ENCODE assay signal across 1 cellular context in the genomic region with DNA sequence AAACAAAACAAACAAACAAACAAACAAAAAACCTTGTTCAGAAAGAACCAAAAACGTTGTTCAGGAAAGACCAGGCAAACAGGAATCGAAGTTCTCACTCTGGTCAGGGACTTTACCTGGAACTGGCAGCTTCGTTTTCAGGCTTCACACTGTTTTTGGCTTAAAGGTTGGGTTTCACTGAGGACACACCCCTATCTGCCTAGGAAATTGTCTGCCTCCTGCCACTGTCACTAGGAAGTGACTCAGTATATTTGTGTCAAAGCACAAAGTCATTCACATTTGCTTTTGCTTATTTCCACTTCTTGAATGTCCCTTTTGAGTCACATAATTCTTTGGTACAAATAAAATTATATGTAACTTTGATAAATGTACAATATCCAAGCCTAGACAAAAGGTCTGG.
TF ChIP-seq lines count a peak whose summit lies in the region.

No MANE protein-coding gene starts in this region.

TF ChIP-seq in WTC11, 78 proteins besides CTCF, POLR2A, EP300 and RAD21 (continued from another document):
- TF ChIP-seq, protein P1, sequence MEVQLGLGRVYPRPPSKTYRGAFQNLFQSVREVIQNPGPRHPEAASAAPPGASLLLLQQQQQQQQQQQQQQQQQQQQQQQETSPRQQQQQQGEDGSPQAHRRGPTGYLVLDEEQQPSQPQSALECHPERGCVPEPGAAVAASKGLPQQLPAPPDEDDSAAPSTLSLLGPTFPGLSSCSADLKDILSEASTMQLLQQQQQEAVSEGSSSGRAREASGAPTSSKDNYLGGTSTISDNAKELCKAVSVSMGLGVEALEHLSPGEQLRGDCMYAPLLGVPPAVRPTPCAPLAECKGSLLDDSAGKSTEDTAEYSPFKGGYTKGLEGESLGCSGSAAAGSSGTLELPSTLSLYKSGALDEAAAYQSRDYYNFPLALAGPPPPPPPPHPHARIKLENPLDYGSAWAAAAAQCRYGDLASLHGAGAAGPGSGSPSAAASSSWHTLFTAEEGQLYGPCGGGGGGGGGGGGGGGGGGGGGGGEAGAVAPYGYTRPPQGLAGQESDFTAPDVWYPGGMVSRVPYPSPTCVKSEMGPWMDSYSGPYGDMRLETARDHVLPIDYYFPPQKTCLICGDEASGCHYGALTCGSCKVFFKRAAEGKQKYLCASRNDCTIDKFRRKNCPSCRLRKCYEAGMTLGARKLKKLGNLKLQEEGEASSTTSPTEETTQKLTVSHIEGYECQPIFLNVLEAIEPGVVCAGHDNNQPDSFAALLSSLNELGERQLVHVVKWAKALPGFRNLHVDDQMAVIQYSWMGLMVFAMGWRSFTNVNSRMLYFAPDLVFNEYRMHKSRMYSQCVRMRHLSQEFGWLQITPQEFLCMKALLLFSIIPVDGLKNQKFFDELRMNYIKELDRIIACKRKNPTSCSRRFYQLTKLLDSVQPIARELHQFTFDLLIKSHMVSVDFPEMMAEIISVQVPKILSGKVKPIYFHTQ (CRISPR knock-in tag; IDR thresholded peaks at IDR 0.05), result no peak
- no peak for TF ChIP-seq FOXJ3 (CRISPR knock-in tag; IDR thresholded peaks at IDR 0.05; ENCODE audit: borderline replicate concordance)
- TF ChIP-seq, protein P2, sequence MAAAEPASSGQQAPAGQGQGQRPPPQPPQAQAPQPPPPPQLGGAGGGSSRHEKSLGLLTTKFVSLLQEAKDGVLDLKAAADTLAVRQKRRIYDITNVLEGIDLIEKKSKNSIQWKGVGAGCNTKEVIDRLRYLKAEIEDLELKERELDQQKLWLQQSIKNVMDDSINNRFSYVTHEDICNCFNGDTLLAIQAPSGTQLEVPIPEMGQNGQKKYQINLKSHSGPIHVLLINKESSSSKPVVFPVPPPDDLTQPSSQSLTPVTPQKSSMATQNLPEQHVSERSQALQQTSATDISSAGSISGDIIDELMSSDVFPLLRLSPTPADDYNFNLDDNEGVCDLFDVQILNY (CRISPR knock-in tag; IDR thresholded peaks at IDR 0.05), result no peak
- TF ChIP-seq, protein P3, sequence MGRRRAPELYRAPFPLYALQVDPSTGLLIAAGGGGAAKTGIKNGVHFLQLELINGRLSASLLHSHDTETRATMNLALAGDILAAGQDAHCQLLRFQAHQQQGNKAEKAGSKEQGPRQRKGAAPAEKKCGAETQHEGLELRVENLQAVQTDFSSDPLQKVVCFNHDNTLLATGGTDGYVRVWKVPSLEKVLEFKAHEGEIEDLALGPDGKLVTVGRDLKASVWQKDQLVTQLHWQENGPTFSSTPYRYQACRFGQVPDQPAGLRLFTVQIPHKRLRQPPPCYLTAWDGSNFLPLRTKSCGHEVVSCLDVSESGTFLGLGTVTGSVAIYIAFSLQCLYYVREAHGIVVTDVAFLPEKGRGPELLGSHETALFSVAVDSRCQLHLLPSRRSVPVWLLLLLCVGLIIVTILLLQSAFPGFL (CRISPR knock-in tag; IDR thresholded peaks at IDR 0.05; ENCODE audit: borderline replicate concordance), result no peak
- TF ChIP-seq JAZF1 (CRISPR knock-in tag; IDR thresholded peaks at IDR 0.05), result no peak
- no peak for TF ChIP-seq ZNF396 (CRISPR knock-in tag; IDR thresholded peaks at IDR 0.05; ENCODE audit: borderline replicate concordance)
- TF ChIP-seq, protein P4, sequence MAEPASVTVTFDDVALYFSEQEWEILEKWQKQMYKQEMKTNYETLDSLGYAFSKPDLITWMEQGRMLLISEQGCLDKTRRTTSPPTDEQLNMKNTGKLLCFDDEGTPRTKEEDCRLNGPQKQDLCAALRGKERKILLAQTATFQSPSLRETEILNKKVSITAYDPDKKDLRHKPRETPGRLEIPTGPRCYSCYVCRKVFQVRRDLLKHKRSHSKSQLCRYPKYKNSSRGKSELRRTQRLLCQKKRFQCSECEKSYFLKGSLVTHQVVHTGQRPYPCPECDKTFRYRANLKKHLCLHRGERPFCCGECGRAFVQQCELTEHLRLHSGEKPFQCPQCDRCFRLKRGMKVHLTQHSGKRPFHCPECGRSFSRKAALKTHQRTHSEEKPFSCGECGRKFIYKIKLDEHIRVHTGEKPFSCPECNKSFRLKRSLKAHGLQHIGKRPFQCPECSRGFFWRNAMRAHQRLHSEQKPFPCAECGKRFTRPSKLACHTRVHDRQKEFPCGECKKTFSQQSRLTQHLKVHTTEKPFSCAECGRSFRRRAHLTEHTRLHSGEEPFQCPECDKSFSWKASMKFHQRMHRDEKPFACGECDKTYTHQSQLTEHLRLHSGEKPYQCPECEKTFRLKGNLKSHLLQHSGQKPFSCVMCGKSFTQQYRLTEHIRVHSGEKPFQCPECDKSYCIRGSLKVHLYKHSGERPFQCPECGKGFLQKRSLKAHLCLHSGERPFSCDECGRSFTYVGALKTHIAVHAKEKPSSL (CRISPR knock-in tag; conservative IDR thresholded peaks at IDR 0.05), result no peak
TF ChIP-seq in WTC11: peak in this region for 0.
